1 cellular context compared by ENCODE assay signal in the genomic region with DNA sequence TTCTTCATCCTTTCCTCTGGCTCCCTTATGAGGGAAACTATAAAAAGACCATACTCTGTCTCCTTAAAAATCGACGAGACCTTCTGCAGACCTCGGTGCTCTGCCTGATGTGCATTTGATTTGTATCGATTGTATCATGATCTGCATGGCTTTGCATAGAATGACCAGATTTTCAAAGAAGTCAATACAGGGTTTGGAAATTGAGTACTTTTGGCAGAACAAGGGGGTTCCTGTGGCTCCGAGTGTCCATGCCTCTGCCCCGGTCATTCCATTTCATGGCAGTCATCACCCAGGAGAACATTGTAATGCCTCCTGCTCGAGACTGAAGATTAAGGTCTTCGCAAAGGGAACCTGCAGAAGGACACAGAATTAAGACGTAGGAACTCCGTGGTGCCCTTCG.
TF ChIP-seq lines count a peak whose summit lies in the region.

No MANE protein-coding gene starts in this region.

TF ChIP-seq in SK-N-SH, 30 proteins besides CTCF, POLR2A, EP300 and RAD21 (continued from another document):
- TF ChIP-seq, protein P1, sequence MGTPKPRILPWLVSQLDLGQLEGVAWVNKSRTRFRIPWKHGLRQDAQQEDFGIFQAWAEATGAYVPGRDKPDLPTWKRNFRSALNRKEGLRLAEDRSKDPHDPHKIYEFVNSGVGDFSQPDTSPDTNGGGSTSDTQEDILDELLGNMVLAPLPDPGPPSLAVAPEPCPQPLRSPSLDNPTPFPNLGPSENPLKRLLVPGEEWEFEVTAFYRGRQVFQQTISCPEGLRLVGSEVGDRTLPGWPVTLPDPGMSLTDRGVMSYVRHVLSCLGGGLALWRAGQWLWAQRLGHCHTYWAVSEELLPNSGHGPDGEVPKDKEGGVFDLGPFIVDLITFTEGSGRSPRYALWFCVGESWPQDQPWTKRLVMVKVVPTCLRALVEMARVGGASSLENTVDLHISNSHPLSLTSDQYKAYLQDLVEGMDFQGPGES (IDR thresholded peaks at IDR 0.05; ENCODE audit: low read depth, low read length) = no peak
- TF ChIP-seq RCOR1 (IDR thresholded peaks at IDR 0.05; ENCODE audit: low read length) = no peak
- no peak for TF ChIP-seq CHD2 (IDR thresholded peaks at IDR 0.05; ENCODE audit: low read length, partially characterized antibody)
- no peak for TF ChIP-seq MEF2A (IDR thresholded peaks at IDR 0.05; ENCODE audit: borderline replicate concordance, low read depth)
- no peak; the same call in 1 of the 2 replicates for TF ChIP-seq TCF12 (IDR thresholded peaks at IDR 0.05)
- no peak for TF ChIP-seq FOXJ3 (CRISPR knock-in tag; IDR thresholded peaks at IDR 0.05)
